In the genomic region with DNA sequence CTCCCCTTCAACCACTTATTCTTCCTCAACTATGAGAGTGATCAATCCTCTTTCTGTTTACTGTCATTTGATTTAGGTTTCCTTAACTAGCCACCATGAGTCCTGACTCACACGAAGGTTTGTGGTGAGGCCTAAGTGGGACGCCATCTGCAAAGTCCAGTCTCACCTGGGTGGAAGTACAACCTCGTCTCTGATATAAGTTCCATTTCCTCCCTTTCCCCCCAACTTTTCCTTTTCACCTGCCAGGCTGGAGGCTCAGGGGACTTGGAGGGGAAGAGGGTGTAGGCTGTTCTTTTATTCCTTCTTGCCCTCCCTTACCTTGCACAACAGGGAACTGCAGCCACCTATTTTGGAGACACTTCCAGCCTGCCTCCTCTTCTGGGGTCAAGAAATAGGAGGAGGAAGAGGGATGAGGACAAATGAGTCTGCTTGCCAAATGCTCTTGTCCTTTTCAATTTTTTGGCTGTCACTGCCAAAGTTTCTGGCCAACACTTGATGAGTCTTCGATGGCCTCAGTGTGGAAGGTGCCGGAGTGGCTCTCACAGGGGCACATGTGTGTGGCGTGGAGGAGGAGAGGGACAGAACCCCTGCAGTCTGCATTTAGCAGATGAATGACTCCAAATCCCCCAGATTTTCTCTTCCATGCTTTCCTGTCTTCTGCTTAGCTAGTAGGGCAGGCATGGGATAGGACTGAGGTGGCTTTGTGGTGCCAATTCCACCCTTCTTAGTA, we compare ENCODE assay signal across 23 cellular contexts.
"Had no signal": no experiment of that assay in that cellular context is flagged by ENCODE, and none has a peak within 500 bp of the region (broad histone marks: within the 10 kb centered on the region; RNA-seq: fewer than 3 reads in every experiment).

No MANE protein-coding gene starts in this region.

- H3K27me3 Mint-ChIP-seq: effector memory CD8-positive, alpha-beta T cell; memory B cell; stimulated activated naive B cell treated with anti-CD40 and anti-IgM and Interleukin-4, amounts not matched to agents 10 μg/mL and 1 μg/mL and 100 μg/mL, for 72 hours had no signal

- H3K9me3 ChIP-seq: neutrophil, thoracic aorta, upper lobe of right lung, uterus had no signal

- H3K36me3 Mint-ChIP-seq: immature natural killer cell; memory B cell; mesothelial cell of epicardium; naive B cell; natural killer cell treated with Interleukin-12 subunit alpha and Interleukin-12 subunit beta and Interleukin-15 and Interleukin-18, amount 100 ng/mL, for 72 hours; stimulated activated naive B cell treated with anti-CD40 and anti-IgM and Interleukin-4, amounts not matched to agents 10 μg/mL and 1 μg/mL and 100 μg/mL, for 72 hours had no signal

- H3K4me3 Mint-ChIP-seq: effector memory CD8-positive, alpha-beta T cell; immature natural killer cell; memory B cell; mesothelial cell of epicardium; naive B cell; natural killer cell treated with Interleukin-12 subunit alpha and Interleukin-12 subunit beta and Interleukin-15 and Interleukin-18, amount 100 ng/mL, for 72 hours; neural crest cell; stimulated activated naive B cell treated with anti-CD40 and anti-IgM and Interleukin-4, amounts not matched to agents 10 μg/mL and 1 μg/mL and 100 μg/mL, for 72 hours; stimulated activated naive CD8-positive, alpha-beta T cell treated with anti-CD3 and anti-CD28 coated beads, Interleukin-15, Interleukin-2, amounts not matched to agents 100 ng/mL and 50 ng/mL, for 24 hours had no signal

- H3K4me1 ChIP-seq: parathyroid adenoma, sigmoid colon, upper lobe of right lung, uterus had no signal

- H3K9ac ChIP-seq: parathyroid adenoma had no signal

- H3K27ac ChIP-seq: neutrophil, parathyroid adenoma, sigmoid colon, thoracic aorta, upper lobe of right lung, uterus had no signal

- H3K36me3 ChIP-seq: neutrophil, sigmoid colon, thoracic aorta, tibial nerve, upper lobe of right lung, uterus had no signal

- FAIRE-seq: frontal cortex, keratinocyte had no signal

- H3K9me3 Mint-ChIP-seq: neural crest cell had no signal

- DNase-seq: cortex of kidney; effector memory CD8-positive, alpha-beta T cell; immature natural killer cell; mucosa of descending colon; naive B cell; sigmoid colon; stimulated activated CD4-positive, alpha-beta T cell treated with anti-CD3 and anti-CD28 coated beads, Interleukin-2, amount 100 ng/mL, for 48 hours; stimulated activated naive B cell treated with anti-CD40 and anti-IgM and Interleukin-4, amounts not matched to agents 10 μg/mL and 1 μg/mL and 100 μg/mL, for 72 hours; upper lobe of right lung; uterus had no signal

- H3K4me3 ChIP-seq: lung, mucosa of descending colon, sigmoid colon, thoracic aorta, tibial nerve, upper lobe of right lung, uterus had no signal

- H2AFZ ChIP-seq: parathyroid adenoma had no signal

- H3K4me1 Mint-ChIP-seq: immature natural killer cell; memory B cell; mesothelial cell of epicardium; naive B cell; neural crest cell; stimulated activated naive B cell treated with anti-CD40 and anti-IgM and Interleukin-4, amounts not matched to agents 10 μg/mL and 1 μg/mL and 100 μg/mL, for 72 hours had no signal

- H3K27ac Mint-ChIP-seq: effector memory CD8-positive, alpha-beta T cell; immature natural killer cell; memory B cell; mesothelial cell of epicardium; naive B cell; natural killer cell treated with Interleukin-12 subunit alpha and Interleukin-12 subunit beta and Interleukin-15 and Interleukin-18, amount 100 ng/mL, for 72 hours; progenitor cell of endocrine pancreas; stimulated activated naive CD8-positive, alpha-beta T cell treated with anti-CD3 and anti-CD28 coated beads, Interleukin-15, Interleukin-2, amounts not matched to agents 100 ng/mL and 50 ng/mL, for 24 hours had no signal

- ATAC-seq: effector memory CD8-positive, alpha-beta T cell; mucosa of descending colon; stimulated activated naive B cell treated with anti-CD40 and anti-IgM and Interleukin-4, amounts not matched to agents 10 μg/mL and 1 μg/mL and 100 μg/mL, for 72 hours; upper lobe of right lung had no signal

- H3K79me2 ChIP-seq: parathyroid adenoma had no signal

- H3K27me3 ChIP-seq: sigmoid colon, tibial nerve, upper lobe of right lung, uterus had no signal
